19 cellular contexts compared by ENCODE assay signal in the genomic region with DNA sequence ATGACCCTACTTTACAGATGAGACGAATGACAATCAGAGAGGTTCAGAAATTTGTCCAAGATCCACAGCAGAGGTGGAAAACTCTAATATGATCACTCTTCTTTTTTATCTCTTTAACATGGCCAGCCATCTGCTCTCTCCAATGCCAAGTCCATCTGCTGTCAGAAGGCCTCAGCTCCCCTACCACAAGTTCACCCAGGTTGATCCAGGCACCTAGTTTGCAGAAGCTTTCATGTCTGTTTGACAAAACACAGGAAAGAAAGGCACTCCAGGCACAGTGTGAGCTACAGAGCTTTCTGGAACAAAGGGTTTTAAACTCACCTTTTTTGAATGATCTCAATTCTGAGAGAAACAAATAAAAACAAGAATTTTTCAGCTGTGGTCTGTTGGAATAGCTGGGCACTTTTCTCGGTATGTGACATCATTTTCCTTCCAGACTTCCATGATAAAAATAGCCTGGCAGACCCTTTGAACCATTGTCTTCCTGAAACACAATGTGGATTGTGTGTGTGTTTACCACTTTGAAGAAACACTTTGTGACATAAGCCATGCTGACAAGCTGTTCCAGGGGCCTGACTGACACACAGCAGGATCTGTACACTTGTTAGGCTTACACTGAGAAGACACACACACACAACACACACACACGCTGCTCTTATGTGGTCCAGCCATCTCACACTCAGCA.
DNase-seq lines count a peak whose midpoint lies in the region; ATAC-seq and TF ChIP-seq lines count a peak whose summit lies in the region.
"Had no signal": no experiment of that assay in that cellular context is flagged by ENCODE, and none has a peak within 500 bp of the region (broad histone marks: within the 10 kb centered on the region; RNA-seq: fewer than 3 reads in every experiment).

No MANE protein-coding gene starts in this region.

- H2AFZ ChIP-seq in neural progenitor cell (replicated peaks) (no peak overlapping the region), Karpas-422 (ENCODE audit: low read length) (no peak overlapping the region)

- peak; percentile 15 for ATAC-seq in upper lobe of right lung

- H3K27me3 Mint-ChIP-seq in neural progenitor cell (ENCODE audit: insufficient read depth, low read depth): peaks cover 8% of the 10 kb centered on the region

- H3K4me1 Mint-ChIP-seq in neural progenitor cell: peaks cover 5% of the 10 kb centered on the region

- peak; percentile 43 for DNase-seq in DMS 273 (lab: John Stamatoyannopoulos, UW; ENCODE audit: unreplicated experiment)
- DNase-seq in DMS 273 treated with DMSO at 0.1 percent for 48 hours (lab: John Stamatoyannopoulos, UW): no peak
- DNase-seq in right atrium auricular region (ENCODE audit: low spot score): no peak
- DNase-seq in neural progenitor cell (ENCODE audit: low spot score): no peak
- DNase-seq in upper lobe of right lung: no peak
- no peak for DNase-seq in Karpas-422
- DNase-seq in COLO829 (ENCODE audit: low spot score): no peak
- DNase-seq in T1000 (lab: John Stamatoyannopoulos, UW): no peak
- DNase-seq: activated CD4-positive, CD25-positive, alpha-beta regulatory T cell treated with anti-CD3 and anti-CD28 coated beads, Interleukin-2, amount 50 U/mL, for 72 hours; activated CD8-positive, alpha-beta memory T cell treated with anti-CD3 and anti-CD28 coated beads, Interleukin-2, amount 50 U/mL, for 4 hours; CD4-positive, CD25-positive, alpha-beta regulatory T cell; EL; NCI-H2029; NCI-H69 had no signal

- H3K9me2 ChIP-seq in Karpas-422 (replicated peaks; ENCODE audit: insufficient read depth, low read length): no peaks in the 10 kb centered on the region

- no peak for TF ChIP-seq CTCF in right atrium auricular region (IDR thresholded peaks at IDR 0.05)
- no peak for TF ChIP-seq CTCF in neural progenitor cell (IDR thresholded peaks at IDR 0.05)
- TF ChIP-seq CTCF in upper lobe of right lung (IDR thresholded peaks at IDR 0.05): no peak

- peaks cover 2% of the 10 kb centered on the region for H3K36me3 Mint-ChIP-seq in neural progenitor cell
- H3K36me3 Mint-ChIP-seq: activated naive CD4-positive, alpha-beta T cell treated with anti-CD3 and anti-CD28 coated beads, Interleukin-2, amount 50 U/mL, for 24 hours; CD4-positive, CD25-positive, alpha-beta regulatory T cell had no signal

- no peaks in the 10 kb centered on the region for H4K20me1 ChIP-seq in neural progenitor cell (ENCODE audit: low read depth)
- H4K20me1 ChIP-seq in Karpas-422 (ENCODE audit: insufficient read depth, low read depth, low read length): no peaks in the 10 kb centered on the region

- H3F3A ChIP-seq in neural progenitor cell (ENCODE audit: low read depth): no peaks in the 10 kb centered on the region

- H3K4me3 Mint-ChIP-seq in neural progenitor cell: no peak overlapping the region
- H3K4me3 Mint-ChIP-seq: activated naive CD4-positive, alpha-beta T cell treated with anti-CD3 and anti-CD28 coated beads, Interleukin-2, amount 50 U/mL, for 24 hours; CD4-positive, CD25-positive, alpha-beta regulatory T cell had no signal

- H3K4me3 ChIP-seq in right atrium auricular region (no peak overlapping the region), neural progenitor cell (no peak overlapping the region), upper lobe of right lung (no peak overlapping the region), Karpas-422 (ENCODE audit: low read length) (no peak overlapping the region)
- H3K4me3 ChIP-seq: cardiac muscle cell, thoracic aorta had no signal

- H3K36me3 ChIP-seq in right atrium auricular region (no peaks in the 10 kb centered on the region), neural progenitor cell (no peaks in the 10 kb centered on the region), upper lobe of right lung (no peaks in the 10 kb centered on the region), Karpas-422 (ENCODE audit: insufficient read depth, low read length) (no peaks in the 10 kb centered on the region)
- H3K36me3 ChIP-seq: cardiac muscle cell, thoracic aorta had no signal

- H3K9me3 Mint-ChIP-seq in neural progenitor cell: no peaks in the 10 kb centered on the region
- H3K9me3 Mint-ChIP-seq: activated naive CD4-positive, alpha-beta T cell treated with anti-CD3 and anti-CD28 coated beads, Interleukin-2, amount 50 U/mL, for 24 hours; CD4-positive, CD25-positive, alpha-beta regulatory T cell had no signal

- H3K4me2 ChIP-seq in neural progenitor cell (no peak overlapping the region), Karpas-422 (ENCODE audit: low read depth, low read length, poor library complexity, severe bottlenecking) (no peak overlapping the region)

- H3K27ac ChIP-seq in right atrium auricular region (peak overlapping the region; percentile 65 to 71), neural progenitor cell (no peak overlapping the region), upper lobe of right lung (peak overlapping the region; percentile 6), Karpas-422 (ENCODE audit: low read length) (no peak overlapping the region)
- H3K27ac ChIP-seq: 22Rv1, cardiac muscle cell, RWPE1, thoracic aorta had no signal

- H3K9me3 ChIP-seq in right atrium auricular region (no peaks in the 10 kb centered on the region), neural progenitor cell (ENCODE audit: low read depth) (no peaks in the 10 kb centered on the region), upper lobe of right lung (no peaks in the 10 kb centered on the region), Karpas-422 (ENCODE audit: low read length) (no peaks in the 10 kb centered on the region)
- H3K9me3 ChIP-seq: thoracic aorta had no signal

- H3K27me3 ChIP-seq in right atrium auricular region: no peaks in the 10 kb centered on the region
- H3K27me3 ChIP-seq in neural progenitor cell: peaks cover 29% of the 10 kb centered on the region
- peaks cover 6% of the 10 kb centered on the region for H3K27me3 ChIP-seq in upper lobe of right lung
- no peaks in the 10 kb centered on the region for H3K27me3 ChIP-seq in Karpas-422 (ENCODE audit: low read length)

- H3K79me2 ChIP-seq in neural progenitor cell (ENCODE audit: low read depth) (no peaks in the 10 kb centered on the region), Karpas-422 (ENCODE audit: low read length) (no peaks in the 10 kb centered on the region)

- H3K9ac ChIP-seq in neural progenitor cell (no peak overlapping the region), Karpas-422 (ENCODE audit: low read length) (no peak overlapping the region)

- peak overlapping the region; percentile 65 for H3K27ac Mint-ChIP-seq in neural progenitor cell
- H3K27ac Mint-ChIP-seq: activated naive CD4-positive, alpha-beta T cell treated with anti-CD3 and anti-CD28 coated beads, Interleukin-2, amount 50 U/mL, for 24 hours; CD4-positive, CD25-positive, alpha-beta regulatory T cell had no signal

- intact Hi-C loops in upper lobe of right lung (cut with DNase I): no loop called here

- H3K4me1 ChIP-seq in right atrium auricular region (peaks cover 0 to 21% of the 10 kb centered on the region in 2 donors), neural progenitor cell (no peaks in the 10 kb centered on the region), upper lobe of right lung (no peaks in the 10 kb centered on the region), Karpas-422 (ENCODE audit: low read length) (peaks cover 7% of the 10 kb centered on the region; the same call in 1 of the 2 replicates)

Comparison
In these comparisons a context has a peak if more than half of its experiments do, and no peak if none do; other contexts are left out.
1. H3K27ac ChIP-seq: peak in right atrium auricular region (2 of 2) and upper lobe of right lung (single experiment); none in neural progenitor cell (single experiment) and Karpas-422 (single experiment).